ENCODE assay signal across 39 cellular contexts in genomic region chrX:93454509-93454908, GRCh38.
"Had no signal": no experiment of that assay in that cellular context is flagged by ENCODE, and none has a peak within 500 bp of the region (broad histone marks: within the 10 kb centered on the region; RNA-seq: fewer than 3 reads in every experiment).

No MANE protein-coding gene starts in this region.

- H3K9me3 ChIP-seq: adrenal gland, ascending aorta, body of pancreas, breast epithelium had no signal

- H3K4me3 Mint-ChIP-seq: activated naive CD4-positive, alpha-beta T cell treated with anti-CD3 and anti-CD28 coated beads for 36 hours; activated naive CD4-positive, alpha-beta T cell treated with anti-CD3 and anti-CD28 coated beads, Interleukin-2, amount 10 ng/mL, durations not matched to agents 7 days and 5 days; activated naive CD4-positive, alpha-beta T cell treated with anti-CD3 and anti-CD28 coated beads, Interleukin-2, amount 50 U/mL, for 24 hours; activated naive CD8-positive, alpha-beta T cell; activated naive CD8-positive, alpha-beta T cell treated with anti-CD3 and anti-CD28 coated beads for 36 hours; activated naive CD8-positive, alpha-beta T cell treated with anti-CD3 and anti-CD28 coated beads, Interleukin-2, amount 10 ng/mL, durations not matched to agents 7 days and 5 days; activated naive CD8-positive, alpha-beta T cell treated with anti-CD3 and anti-CD28 coated beads, Interleukin-2, amount 50 U/mL, for 24 hours; activated T-cell treated with anti-CD3 and anti-CD28 coated beads, Interleukin-2, amount 50 U/mL, for 24 hours; activated T-cell treated with anti-CD3 and anti-CD28 coated beads, Interleukin-2, amount 50 U/mL, for 4 hours; activated T-cell treated with anti-CD3 and anti-CD28 coated beads, Interleukin-2, amount 50 U/mL, for 72 hours; activated T-helper 1 cell treated with anti-CD3 and anti-CD28 coated beads, Interleukin-12 subunit alpha, Interleukin-12 subunit beta, Interleukin-2, Interleukin-4 antibody, amounts not matched to agents 30 ng/mL and 10 ng/mL and 1 ng/mL, durations not matched to agents 14 hours and 24 hours and 36 hours; activated T-helper 17 cell treated with anti-CD3 and anti-CD28 coated beads, Interleukin-2, amount 50 U/mL, for 72 hours; brain; central memory CD8-positive, alpha-beta T cell had no signal

- H3K27me3 ChIP-seq: ascending aorta, body of pancreas, brain microvascular endothelial cell, cardiac muscle cell had no signal

- H3K36me3 Mint-ChIP-seq: activated naive CD4-positive, alpha-beta T cell treated with anti-CD3 and anti-CD28 coated beads, Interleukin-2, amount 10 ng/mL, durations not matched to agents 7 days and 5 days; activated naive CD4-positive, alpha-beta T cell treated with anti-CD3 and anti-CD28 coated beads, Interleukin-2, amount 50 U/mL, for 24 hours; activated naive CD4-positive, alpha-beta T cell treated with anti-CD3 and anti-CD28 coated beads, Interleukin-2, amount 50 U/mL, for 72 hours; activated naive CD8-positive, alpha-beta T cell; activated naive CD8-positive, alpha-beta T cell treated with anti-CD3 and anti-CD28 coated beads for 36 hours; activated naive CD8-positive, alpha-beta T cell treated with anti-CD3 and anti-CD28 coated beads, Interleukin-2, amount 10 ng/mL, durations not matched to agents 7 days and 5 days; brain had no signal

- DNase-seq: activated effector memory CD4-positive, alpha-beta T cell treated with anti-CD3 and anti-CD28 coated beads, Interleukin-2, amount 50 U/mL, for 16 hours; activated effector memory CD4-positive, alpha-beta T cell treated with Interleukin-2 at 50 U/mL for 16 hours; activated gamma-delta T cell; activated gamma-delta T cell treated with Interleukin-2 at 50 U/mL for 16 hours; activated naive CD4-positive, alpha-beta T cell; activated naive CD4-positive, alpha-beta T cell treated with anti-CD3 and anti-CD28 coated beads for 36 hours; activated naive CD4-positive, alpha-beta T cell treated with anti-CD3 and anti-CD28 coated beads, Interleukin-2, amount 10 ng/mL, durations not matched to agents 7 days and 5 days; activated naive CD4-positive, alpha-beta T cell treated with anti-CD3 and anti-CD28 coated beads, Interleukin-2, amount 50 U/mL, for 16 hours; activated naive CD4-positive, alpha-beta T cell treated with Interleukin-2 at 50 U/mL for 16 hours; activated naive CD8-positive, alpha-beta T cell treated with anti-CD3 and anti-CD28 coated beads for 36 hours; activated naive CD8-positive, alpha-beta T cell treated with anti-CD3 and anti-CD28 coated beads, Interleukin-2, amount 10 ng/mL, durations not matched to agents 7 days and 5 days; activated naive CD8-positive, alpha-beta T cell treated with anti-CD3 and anti-CD28 coated beads, Interleukin-2, amount 50 U/mL, for 24 hours; activated T-cell treated with anti-CD3 and anti-CD28 coated beads, Interleukin-2, amount 50 U/mL, for 1 hour; activated T-cell treated with anti-CD3 and anti-CD28 coated beads, Interleukin-2, amount 50 U/mL, for 24 hours; activated T-cell treated with anti-CD3 and anti-CD28 coated beads, Interleukin-2, amount 50 U/mL, for 4 hours; activated T-cell treated with anti-CD3 and anti-CD28 coated beads, Interleukin-2, amount 50 U/mL, for 48 hours; activated T-cell treated with anti-CD3 and anti-CD28 coated beads, Interleukin-2, amount 50 U/mL, for 72 hours; adrenal gland; amniotic stem cell; amygdala; anterior cingulate cortex; aorta; body of pancreas; brain microvascular endothelial cell; caudate nucleus; central memory CD4-positive, alpha-beta T cell; cerebellar nuclear complex had no signal

- H3K4me3 ChIP-seq: adrenal gland, ascending aorta, body of pancreas, breast epithelium, cardiac muscle cell had no signal

- H3K27ac ChIP-seq: adrenal gland, ascending aorta, body of pancreas, brain microvascular endothelial cell, breast epithelium, cardiac muscle cell had no signal

- H3K4me1 ChIP-seq: adrenal gland, ascending aorta, body of pancreas, breast epithelium had no signal

- H3K36me3 ChIP-seq: adrenal gland, ascending aorta, brain microvascular endothelial cell, breast epithelium, cardiac muscle cell had no signal

- H3K4me1 Mint-ChIP-seq: activated naive CD4-positive, alpha-beta T cell treated with anti-CD3 and anti-CD28 coated beads, Interleukin-2, amount 10 ng/mL, durations not matched to agents 7 days and 5 days; activated naive CD4-positive, alpha-beta T cell treated with anti-CD3 and anti-CD28 coated beads, Interleukin-2, amount 50 U/mL, for 24 hours; activated naive CD8-positive, alpha-beta T cell treated with anti-CD3 and anti-CD28 coated beads for 36 hours; activated naive CD8-positive, alpha-beta T cell treated with anti-CD3 and anti-CD28 coated beads, Interleukin-2, amount 10 ng/mL, durations not matched to agents 7 days and 5 days; activated naive CD8-positive, alpha-beta T cell treated with anti-CD3 and anti-CD28 coated beads, Interleukin-2, amount 50 U/mL, for 24 hours; activated T-helper 17 cell treated with anti-CD3 and anti-CD28 coated beads, Interleukin-2, amount 50 U/mL, for 72 hours; brain; central memory CD8-positive, alpha-beta T cell had no signal

- FAIRE-seq: bronchial epithelial cell had no signal

- H3K27ac Mint-ChIP-seq: activated naive CD4-positive, alpha-beta T cell treated with anti-CD3 and anti-CD28 coated beads for 36 hours; activated naive CD4-positive, alpha-beta T cell treated with anti-CD3 and anti-CD28 coated beads, Interleukin-2, amount 10 ng/mL, durations not matched to agents 7 days and 5 days; activated naive CD4-positive, alpha-beta T cell treated with anti-CD3 and anti-CD28 coated beads, Interleukin-2, amount 50 U/mL, for 24 hours; activated naive CD4-positive, alpha-beta T cell treated with anti-CD3 and anti-CD28 coated beads, Interleukin-2, amount 50 U/mL, for 72 hours; activated naive CD8-positive, alpha-beta T cell; activated naive CD8-positive, alpha-beta T cell treated with anti-CD3 and anti-CD28 coated beads for 36 hours; activated naive CD8-positive, alpha-beta T cell treated with anti-CD3 and anti-CD28 coated beads, Interleukin-2, amount 10 ng/mL, durations not matched to agents 7 days and 5 days; activated naive CD8-positive, alpha-beta T cell treated with anti-CD3 and anti-CD28 coated beads, Interleukin-2, amount 50 U/mL, for 24 hours; activated T-cell treated with anti-CD3 and anti-CD28 coated beads, Interleukin-2, amount 50 U/mL, for 24 hours; activated T-cell treated with anti-CD3 and anti-CD28 coated beads, Interleukin-2, amount 50 U/mL, for 72 hours; activated T-helper 1 cell treated with anti-CD3 and anti-CD28 coated beads, Interleukin-12 subunit alpha, Interleukin-12 subunit beta, Interleukin-2, Interleukin-4 antibody, amounts not matched to agents 30 ng/mL and 10 ng/mL and 1 ng/mL, durations not matched to agents 14 hours and 24 hours and 36 hours; activated T-helper 17 cell treated with anti-CD3 and anti-CD28 coated beads, Interleukin-2, amount 50 U/mL, for 72 hours; activated T-helper 2 cell treated with anti-CD3 and anti-CD28 coated beads, Interferon-gamma antibody, Interleukin-2, Interleukin-4, amounts not matched to agents 10 μg/mL and 5 μg/mL and 100 μg/mL, durations not matched to agents 14 hours and 24 hours and 36 hours; brain had no signal

- H3K27me3 Mint-ChIP-seq: activated naive CD4-positive, alpha-beta T cell treated with anti-CD3 and anti-CD28 coated beads, Interleukin-2, amount 10 ng/mL, durations not matched to agents 7 days and 5 days; activated naive CD4-positive, alpha-beta T cell treated with anti-CD3 and anti-CD28 coated beads, Interleukin-2, amount 50 U/mL, for 24 hours; activated naive CD8-positive, alpha-beta T cell; activated naive CD8-positive, alpha-beta T cell treated with anti-CD3 and anti-CD28 coated beads for 36 hours; activated naive CD8-positive, alpha-beta T cell treated with anti-CD3 and anti-CD28 coated beads, Interleukin-2, amount 10 ng/mL, durations not matched to agents 7 days and 5 days; activated naive CD8-positive, alpha-beta T cell treated with anti-CD3 and anti-CD28 coated beads, Interleukin-2, amount 50 U/mL, for 24 hours; activated T-helper 17 cell treated with anti-CD3 and anti-CD28 coated beads, Interleukin-2, amount 50 U/mL, for 72 hours; central memory CD8-positive, alpha-beta T cell had no signal

- H3K9me3 Mint-ChIP-seq: activated naive CD4-positive, alpha-beta T cell treated with anti-CD3 and anti-CD28 coated beads for 36 hours; activated naive CD4-positive, alpha-beta T cell treated with anti-CD3 and anti-CD28 coated beads, Interleukin-2, amount 50 U/mL, for 24 hours; activated naive CD8-positive, alpha-beta T cell treated with anti-CD3 and anti-CD28 coated beads for 36 hours; activated naive CD8-positive, alpha-beta T cell treated with anti-CD3 and anti-CD28 coated beads, Interleukin-2, amount 10 ng/mL, durations not matched to agents 7 days and 5 days; activated naive CD8-positive, alpha-beta T cell treated with anti-CD3 and anti-CD28 coated beads, Interleukin-2, amount 50 U/mL, for 24 hours; activated T-cell treated with anti-CD3 and anti-CD28 coated beads, Interleukin-2, amount 50 U/mL, for 24 hours; activated T-cell treated with anti-CD3 and anti-CD28 coated beads, Interleukin-2, amount 50 U/mL, for 4 hours; activated T-cell treated with anti-CD3 and anti-CD28 coated beads, Interleukin-2, amount 50 U/mL, for 72 hours; activated T-helper 1 cell treated with anti-CD3 and anti-CD28 coated beads, Interleukin-12 subunit alpha, Interleukin-12 subunit beta, Interleukin-2, Interleukin-4 antibody, amounts not matched to agents 30 ng/mL and 10 ng/mL and 1 ng/mL, durations not matched to agents 14 hours and 24 hours and 36 hours; activated T-helper 17 cell treated with anti-CD3 and anti-CD28 coated beads, Interleukin-2, amount 50 U/mL, for 72 hours; brain had no signal

- ATAC-seq: activated naive CD4-positive, alpha-beta T cell treated with anti-CD3 and anti-CD28 coated beads, Interleukin-2, amount 50 U/mL, for 72 hours; activated naive CD8-positive, alpha-beta T cell treated with anti-CD3 and anti-CD28 coated beads, Interleukin-2, amount 50 U/mL, for 24 hours; activated T-cell treated with anti-CD3 and anti-CD28 coated beads, Interleukin-2, amount 50 U/mL, for 4 hours; activated T-cell treated with anti-CD3 and anti-CD28 coated beads, Interleukin-2, amount 50 U/mL, for 72 hours; activated T-helper 17 cell treated with anti-CD3 and anti-CD28 coated beads, Interleukin-2, amount 50 U/mL, for 72 hours; body of pancreas had no signal
